Comparison of ENCODE assay signal across 8 cellular contexts in the genomic region with DNA sequence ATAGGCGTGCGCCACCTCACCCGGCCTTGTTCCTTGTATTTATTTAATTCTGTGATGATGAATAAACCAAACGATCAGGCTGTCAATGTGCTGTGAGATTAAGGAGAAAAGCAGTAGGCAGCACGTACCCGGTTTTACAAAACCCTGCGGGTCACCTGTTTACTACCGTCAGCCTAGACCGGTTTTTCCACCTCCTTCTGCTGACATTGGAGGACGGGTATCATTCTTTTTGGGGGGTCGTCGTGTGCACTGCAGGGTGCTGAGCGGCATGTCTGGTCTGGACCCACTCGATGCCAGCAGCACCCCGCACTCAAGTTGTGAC. TPM values are rescaled to one million over a fixed set of nuclear protein-coding genes. Genes with fewer than 3 reads are reported as not detected.
A peak's percentile ranks its signal among the peaks of the same experiment; 100 is the strongest.
DNase-seq lines count a peak whose midpoint lies in the region; ATAC-seq and TF ChIP-seq lines count a peak whose summit lies in the region.

No MANE protein-coding gene starts in this region.

- no peak overlapping the region for H3K9ac ChIP-seq in SK-N-SH

- 48% methylated on average over 15 of the region's 15 CpGs for whole genome bisulfite sequencing in SK-N-SH (ENCODE audit: low lambda C conversion rate)
- WGBS in right cardiac atrium: 35% methylated on average over 15 of the region's 15 CpGs

- H2AFZ ChIP-seq in SK-N-SH (ENCODE audit: low read depth): no peak overlapping the region

- CTCF ChIA-PET in SK-N-SH (lab: Yijun Ruan, JAX): interaction anchor here (1.1 to 2.2 kb wide), 4 partner anchors 30 to 162 kb away, joined by 3 to 7 read pairs (median 4); no protein-coding TSS in a partner anchor

- H3K4me2 ChIP-seq in SK-N-SH: peak overlapping the region; percentile 75

- H3F3A ChIP-seq in SK-N-SH (replicated peaks; ENCODE audit: insufficient read depth): peaks cover 16% of the 10 kb centered on the region

- H3K9me3 Mint-ChIP-seq in stimulated activated effector memory CD8-positive, alpha-beta T cell treated with anti-CD3 and anti-CD28 coated beads, Interleukin-12 subunit alpha, Interleukin-12 subunit beta, amount 100 ng/mL, for 72 hours: no peaks in the 10 kb centered on the region

- H3K27ac Mint-ChIP-seq in stimulated activated effector memory CD8-positive, alpha-beta T cell treated with anti-CD3 and anti-CD28 coated beads, Interleukin-12 subunit alpha, Interleukin-12 subunit beta, amount 100 ng/mL, for 72 hours: peak overlapping the region; percentile 81

- H3K9me3 ChIP-seq in SK-N-SH (no peaks in the 10 kb centered on the region), right cardiac atrium (ENCODE audit: control insufficient read depth, low read length) (no peaks in the 10 kb centered on the region)

- H3K36me3 Mint-ChIP-seq in stimulated activated effector memory CD8-positive, alpha-beta T cell treated with anti-CD3 and anti-CD28 coated beads, Interleukin-12 subunit alpha, Interleukin-12 subunit beta, amount 100 ng/mL, for 72 hours: peaks cover 31% of the 10 kb centered on the region

- H3K4me3 ChIP-seq in SK-N-SH (ENCODE audit: low read depth in 2 of 2, low read length in 1 of 2) (peak overlapping the region; percentile 57 to 62), WI38 (ENCODE audit: low read depth, low read length) (peak overlapping the region; percentile 58), right cardiac atrium (ENCODE audit: low read length) (peak overlapping the region; percentile 44)

- no peak for TF ChIP-seq CTCF in SK-N-SH (IDR thresholded peaks at IDR 0.05)
- TF ChIP-seq CTCF in WI38 (IDR thresholded peaks at IDR 0.05; ENCODE audit: low read depth, low read length): no peak

- POLR2A ChIA-PET in SK-N-SH (lab: Yijun Ruan, JAX): interaction anchor here (1.1 kb wide), 1 partner anchor 45 kb away, joined by 3 read pairs; no protein-coding TSS in a partner anchor

- peaks cover 30% of the 10 kb centered on the region for H4K20me1 ChIP-seq in SK-N-SH (ENCODE audit: insufficient read depth)

- H3K4me3 Mint-ChIP-seq in stimulated activated effector memory CD8-positive, alpha-beta T cell treated with anti-CD3 and anti-CD28 coated beads, Interleukin-12 subunit alpha, Interleukin-12 subunit beta, amount 100 ng/mL, for 72 hours: peak overlapping the region; percentile 93

- H3K4me1 Mint-ChIP-seq in stimulated activated effector memory CD8-positive, alpha-beta T cell treated with anti-CD3 and anti-CD28 coated beads, Interleukin-12 subunit alpha, Interleukin-12 subunit beta, amount 100 ng/mL, for 72 hours: peaks cover 39% of the 10 kb centered on the region

- DNase-seq in SK-N-SH: no peak
- no peak for DNase-seq in right cardiac atrium
- DNase-seq in stimulated activated effector memory CD8-positive, alpha-beta T cell treated with anti-CD3 and anti-CD28 coated beads, Interleukin-12 subunit alpha, Interleukin-12 subunit beta, amount 100 ng/mL, for 72 hours (ENCODE audit: low spot score in 2 of 2): no peak
- no peak for DNase-seq in activated gamma-delta T cell treated with Interleukin-2 at 50 U/mL for 16 hours
- DNase-seq in HPDE6-E6E7 (ENCODE audit: extremely low spot score): no peak
- DNase-seq in EL: no peak

- H3K27ac ChIP-seq in SK-N-SH (ENCODE audit: low read depth in 2 of 2, low read length in 1 of 2): peak overlapping the region; percentile 71 to 80; a peak in 2 of 4 replicates
- H3K27ac ChIP-seq in right cardiac atrium (ENCODE audit: low read length): peak overlapping the region; percentile 25

- TF ChIP-seq RAD21 in SK-N-SH (IDR thresholded peaks at IDR 0.05; ENCODE audit: low read length): no peak

- intact Hi-C loops in right cardiac atrium (cut with DNase I): no loop called here

- TF ChIP-seq EP300 in SK-N-SH (IDR thresholded peaks at IDR 0.05; ENCODE audit: borderline replicate concordance in 1 of 2, low read depth in 1 of 2, low read length in 1 of 2): no peak

- H3K4me1 ChIP-seq in SK-N-SH (ENCODE audit: control insufficient read depth in 1 of 2, insufficient read depth in 2 of 2, low read depth in 1 of 2, low read length in 1 of 2) (peaks cover 6 to 26% of the 10 kb centered on the region in 2 experiments; a peak in 2 of 4 replicates), right cardiac atrium (ENCODE audit: control insufficient read depth, insufficient read depth, low read length) (peaks cover 15% of the 10 kb centered on the region)

- H3K79me2 ChIP-seq in SK-N-SH (ENCODE audit: insufficient read depth): peaks cover 38% of the 10 kb centered on the region

- H3K9me2 ChIP-seq in SK-N-SH: no peaks in the 10 kb centered on the region

- H3K36me3 ChIP-seq in SK-N-SH (replicated peaks in 1 of 2; ENCODE audit: control insufficient read depth in 1 of 2, insufficient read depth in 2 of 2, low read length in 1 of 2): no peaks in the 10 kb centered on the region

- no peak for ATAC-seq in SK-N-SH treated with all-trans-retinoic acid at 6 μM for 48 hours
- no peak for ATAC-seq in right cardiac atrium
- ATAC-seq in stimulated activated effector memory CD8-positive, alpha-beta T cell treated with anti-CD3 and anti-CD28 coated beads, Interleukin-12 subunit alpha, Interleukin-12 subunit beta, amount 100 ng/mL, for 72 hours: no peak

- H3K27me3 ChIP-seq in SK-N-SH (ENCODE audit: insufficient read depth) (no peaks in the 10 kb centered on the region), right cardiac atrium (ENCODE audit: control insufficient read depth, insufficient read depth) (no peaks in the 10 kb centered on the region)

TF ChIP-seq in SK-N-SH, 30 proteins besides CTCF, POLR2A, EP300 and RAD21 (continues in another document):
- TF ChIP-seq MXI1 (IDR thresholded peaks at IDR 0.05; ENCODE audit: low read depth, low read length) (no peak; the same call in 1 of the 2 replicates), JUND (IDR thresholded peaks at IDR 0.05) (no peak), FOSL2 (IDR thresholded peaks at IDR 0.05; ENCODE audit: borderline replicate concordance, low read depth) (no peak), TEAD4 (IDR thresholded peaks at IDR 0.05; ENCODE audit: borderline replicate concordance, insufficient read depth) (no peak), EZH2phosphoT487 (IDR thresholded peaks at IDR 0.05; ENCODE audit: borderline replicate concordance, low read depth) (no peak), RCOR1 (IDR thresholded peaks at IDR 0.05; ENCODE audit: low read length) (no peak), CHD2 (IDR thresholded peaks at IDR 0.05; ENCODE audit: low read length, partially characterized antibody) (no peak)
- TF ChIP-seq, protein P1, sequence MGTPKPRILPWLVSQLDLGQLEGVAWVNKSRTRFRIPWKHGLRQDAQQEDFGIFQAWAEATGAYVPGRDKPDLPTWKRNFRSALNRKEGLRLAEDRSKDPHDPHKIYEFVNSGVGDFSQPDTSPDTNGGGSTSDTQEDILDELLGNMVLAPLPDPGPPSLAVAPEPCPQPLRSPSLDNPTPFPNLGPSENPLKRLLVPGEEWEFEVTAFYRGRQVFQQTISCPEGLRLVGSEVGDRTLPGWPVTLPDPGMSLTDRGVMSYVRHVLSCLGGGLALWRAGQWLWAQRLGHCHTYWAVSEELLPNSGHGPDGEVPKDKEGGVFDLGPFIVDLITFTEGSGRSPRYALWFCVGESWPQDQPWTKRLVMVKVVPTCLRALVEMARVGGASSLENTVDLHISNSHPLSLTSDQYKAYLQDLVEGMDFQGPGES (IDR thresholded peaks at IDR 0.05; ENCODE audit: low read depth, low read length): no peak

TF ChIP-seq in SK-N-SH treated with all-trans-retinoic acid at 6 μM for 48 hours, 23 proteins besides CTCF, POLR2A, EP300 and RAD21 (continues in another document):
- TF ChIP-seq CSDC2 (CRISPR knock-in tag; IDR thresholded peaks at IDR 0.05): no peak
- no peak for TF ChIP-seq ZNF8 (CRISPR knock-in tag; IDR thresholded peaks at IDR 0.05)
- no peak for TF ChIP-seq TOX (CRISPR knock-in tag; IDR thresholded peaks at IDR 0.05; ENCODE audit: borderline replicate concordance)
- no peak for TF ChIP-seq ZNF565 (CRISPR knock-in tag; conservative IDR thresholded peaks at IDR 0.05; ENCODE audit: low read depth)
- TF ChIP-seq ZNF70 (CRISPR knock-in tag; IDR thresholded peaks at IDR 0.05): no peak
- TF ChIP-seq, protein P2, sequence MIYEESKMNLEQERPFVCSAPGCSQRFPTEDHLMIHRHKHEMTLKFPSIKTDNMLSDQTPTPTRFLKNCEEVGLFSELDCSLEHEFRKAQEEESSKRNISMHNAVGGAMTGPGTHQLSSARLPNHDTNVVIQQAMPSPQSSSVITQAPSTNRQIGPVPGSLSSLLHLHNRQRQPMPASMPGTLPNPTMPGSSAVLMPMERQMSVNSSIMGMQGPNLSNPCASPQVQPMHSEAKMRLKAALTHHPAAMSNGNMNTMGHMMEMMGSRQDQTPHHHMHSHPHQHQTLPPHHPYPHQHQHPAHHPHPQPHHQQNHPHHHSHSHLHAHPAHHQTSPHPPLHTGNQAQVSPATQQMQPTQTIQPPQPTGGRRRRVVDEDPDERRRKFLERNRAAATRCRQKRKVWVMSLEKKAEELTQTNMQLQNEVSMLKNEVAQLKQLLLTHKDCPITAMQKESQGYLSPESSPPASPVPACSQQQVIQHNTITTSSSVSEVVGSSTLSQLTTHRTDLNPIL (CRISPR knock-in tag; IDR thresholded peaks at IDR 0.05; ENCODE audit: low read depth): no peak
- TF ChIP-seq RARB (CRISPR knock-in tag; IDR thresholded peaks at IDR 0.05): no peak
- no peak for TF ChIP-seq BACH2 (CRISPR knock-in tag; IDR thresholded peaks at IDR 0.05; ENCODE audit: borderline replicate concordance)
- TF ChIP-seq OSR1 (CRISPR knock-in tag; IDR thresholded peaks at IDR 0.05): no peak

RNA-seq across cellular contexts. Expression of a gene that starts 0.9 kb away (rescaled TPM):
- polyA plus RNA-seq in SK-N-SH (2012; rRNA removed) (43.8 and 54.3 TPM in 2 replicates), right cardiac atrium (65.3 TPM)
- 41.8 and 45.0 TPM in 2 replicates for polyA plus RNA-seq in SK-N-SH (2012; cell fraction: cytosol; rRNA removed)
- polyA plus RNA-seq in SK-N-SH (2012; cell fraction: nucleus; rRNA removed): 102 and 111 TPM in 2 replicates
- total RNA-seq in right cardiac atrium: 10 to 100 TPM; 78.7 to 92.1 (median 85.0) TPM

RNA-seq across cellular contexts. Expression of a gene that starts 5.1 kb away (rescaled TPM):
- polyA plus RNA-seq in SK-N-SH (2012; rRNA removed) (76.5 and 85.3 TPM in 2 replicates), right cardiac atrium (124 TPM)
- polyA plus RNA-seq in SK-N-SH (2012; cell fraction: cytosol; rRNA removed): 32.5 and 58.6 TPM in 2 replicates
- polyA plus RNA-seq in SK-N-SH (2012; cell fraction: nucleus; rRNA removed): 41.2 and 45.7 TPM in 2 replicates
- total RNA-seq in right cardiac atrium: 10 to 100 TPM; 49.2 to 76.2 (median 66.4) TPM

RNA-seq across cellular contexts. Expression of a gene that starts 22.8 kb away (rescaled TPM):
- 52.5 and 66.4 TPM in 2 replicates for polyA plus RNA-seq in SK-N-SH (2012; rRNA removed)
- 22.6 and 43.2 TPM in 2 replicates for polyA plus RNA-seq in SK-N-SH (2012; cell fraction: cytosol; rRNA removed)
- 49.8 and 83.8 TPM in 2 replicates for polyA plus RNA-seq in SK-N-SH (2012; cell fraction: nucleus; rRNA removed)
- total RNA-seq in right cardiac atrium: 100 to 1,000 TPM; 209 to 294 (median 259) TPM
- polyA plus RNA-seq in right cardiac atrium: 437 TPM

RNA-seq across cellular contexts. Expression of a gene that starts 31.7 kb away (rescaled TPM):
- 2,836 and 3,749 TPM in 2 replicates for polyA plus RNA-seq in SK-N-SH (2012; rRNA removed)
- polyA plus RNA-seq in SK-N-SH (2012; cell fraction: cytosol; rRNA removed): 2,019 and 3,381 TPM in 2 replicates
- polyA plus RNA-seq in SK-N-SH (2012; cell fraction: nucleus; rRNA removed): 943 and 2,115 TPM in 2 replicates
- 100 to 1,000 TPM; 635 to 772 (median 696) TPM for total RNA-seq in right cardiac atrium
- 1,857 TPM for polyA plus RNA-seq in right cardiac atrium

RNA-seq across cellular contexts. Expression of a gene that starts 43.5 kb away (rescaled TPM):
- polyA plus RNA-seq in SK-N-SH (2012; rRNA removed) (1.3 and 1.8 TPM in 2 replicates), right cardiac atrium (0.61 TPM)
- polyA plus RNA-seq in SK-N-SH (2012; cell fraction: cytosol; rRNA removed): 0.59 and 1.3 TPM in 2 replicates
- 4.1 and 5.2 TPM in 2 replicates for polyA plus RNA-seq in SK-N-SH (2012; cell fraction: nucleus; rRNA removed)
- total RNA-seq in right cardiac atrium: under 1 TPM; 0.45 to 0.88 (median 0.68) TPM
